In the genomic region with DNA sequence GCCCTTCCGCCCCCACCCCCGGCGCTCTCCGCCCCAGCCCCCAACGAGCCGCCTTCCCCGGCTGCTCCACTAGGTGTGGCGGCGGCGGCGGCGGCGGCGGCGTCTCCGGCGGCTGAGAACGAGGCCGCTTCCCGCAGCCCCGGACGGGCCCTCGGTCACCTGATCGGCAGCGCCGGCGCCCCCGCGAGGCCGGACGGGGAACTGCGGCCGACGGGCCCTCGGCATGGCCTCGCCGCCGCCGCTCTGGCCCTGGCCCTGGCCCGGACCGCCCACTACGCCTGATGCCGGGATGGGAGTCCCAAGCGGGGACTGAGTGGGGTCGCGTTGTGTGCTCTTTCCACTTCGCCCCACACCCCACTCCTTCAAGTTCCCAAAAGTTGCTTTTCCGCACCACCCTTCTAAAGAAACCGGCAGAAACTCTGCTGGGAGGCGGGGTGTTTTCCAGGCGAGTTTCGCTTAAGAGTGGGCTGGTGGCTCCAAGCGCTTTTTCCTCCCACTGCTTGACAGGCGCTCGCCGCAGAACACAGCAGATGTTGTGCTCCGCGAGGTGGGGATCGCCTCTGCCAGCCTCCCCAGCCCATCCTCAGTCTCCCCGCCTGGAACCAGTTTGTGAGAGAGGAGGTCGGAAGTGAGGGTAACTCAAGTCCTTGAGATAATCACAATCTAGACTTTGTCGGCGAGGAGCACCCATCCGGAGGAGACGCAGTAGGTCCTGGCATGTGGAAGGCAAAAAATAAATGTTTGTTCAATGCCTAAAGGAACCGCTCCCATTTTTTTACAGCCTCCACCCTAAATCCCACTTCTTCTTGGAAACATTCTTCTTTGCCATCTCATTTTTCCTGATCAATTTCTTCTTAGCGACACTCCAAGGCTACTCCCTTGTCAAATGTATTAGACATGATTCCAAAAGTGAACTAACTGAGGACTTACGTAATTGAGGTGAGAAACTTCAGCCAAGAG, we compare ENCODE assay signal across 1 cellular context.
TF ChIP-seq lines count a peak whose summit lies in the region.

A gene with protein sequence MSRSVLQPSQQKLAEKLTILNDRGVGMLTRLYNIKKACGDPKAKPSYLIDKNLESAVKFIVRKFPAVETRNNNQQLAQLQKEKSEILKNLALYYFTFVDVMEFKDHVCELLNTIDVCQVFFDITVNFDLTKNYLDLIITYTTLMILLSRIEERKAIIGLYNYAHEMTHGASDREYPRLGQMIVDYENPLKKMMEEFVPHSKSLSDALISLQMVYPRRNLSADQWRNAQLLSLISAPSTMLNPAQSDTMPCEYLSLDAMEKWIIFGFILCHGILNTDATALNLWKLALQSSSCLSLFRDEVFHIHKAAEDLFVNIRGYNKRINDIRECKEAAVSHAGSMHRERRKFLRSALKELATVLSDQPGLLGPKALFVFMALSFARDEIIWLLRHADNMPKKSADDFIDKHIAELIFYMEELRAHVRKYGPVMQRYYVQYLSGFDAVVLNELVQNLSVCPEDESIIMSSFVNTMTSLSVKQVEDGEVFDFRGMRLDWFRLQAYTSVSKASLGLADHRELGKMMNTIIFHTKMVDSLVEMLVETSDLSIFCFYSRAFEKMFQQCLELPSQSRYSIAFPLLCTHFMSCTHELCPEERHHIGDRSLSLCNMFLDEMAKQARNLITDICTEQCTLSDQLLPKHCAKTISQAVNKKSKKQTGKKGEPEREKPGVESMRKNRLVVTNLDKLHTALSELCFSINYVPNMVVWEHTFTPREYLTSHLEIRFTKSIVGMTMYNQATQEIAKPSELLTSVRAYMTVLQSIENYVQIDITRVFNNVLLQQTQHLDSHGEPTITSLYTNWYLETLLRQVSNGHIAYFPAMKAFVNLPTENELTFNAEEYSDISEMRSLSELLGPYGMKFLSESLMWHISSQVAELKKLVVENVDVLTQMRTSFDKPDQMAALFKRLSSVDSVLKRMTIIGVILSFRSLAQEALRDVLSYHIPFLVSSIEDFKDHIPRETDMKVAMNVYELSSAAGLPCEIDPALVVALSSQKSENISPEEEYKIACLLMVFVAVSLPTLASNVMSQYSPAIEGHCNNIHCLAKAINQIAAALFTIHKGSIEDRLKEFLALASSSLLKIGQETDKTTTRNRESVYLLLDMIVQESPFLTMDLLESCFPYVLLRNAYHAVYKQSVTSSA (minus strand): TSS at position 117 of the 960 bp plus-strand sequence. CDS start 358 bp downstream, outside the sequence.

TF ChIP-seq in neural cell, 6 proteins besides CTCF, POLR2A, EP300 and RAD21 (continued from another document):
- TF ChIP-seq, protein P1, sequence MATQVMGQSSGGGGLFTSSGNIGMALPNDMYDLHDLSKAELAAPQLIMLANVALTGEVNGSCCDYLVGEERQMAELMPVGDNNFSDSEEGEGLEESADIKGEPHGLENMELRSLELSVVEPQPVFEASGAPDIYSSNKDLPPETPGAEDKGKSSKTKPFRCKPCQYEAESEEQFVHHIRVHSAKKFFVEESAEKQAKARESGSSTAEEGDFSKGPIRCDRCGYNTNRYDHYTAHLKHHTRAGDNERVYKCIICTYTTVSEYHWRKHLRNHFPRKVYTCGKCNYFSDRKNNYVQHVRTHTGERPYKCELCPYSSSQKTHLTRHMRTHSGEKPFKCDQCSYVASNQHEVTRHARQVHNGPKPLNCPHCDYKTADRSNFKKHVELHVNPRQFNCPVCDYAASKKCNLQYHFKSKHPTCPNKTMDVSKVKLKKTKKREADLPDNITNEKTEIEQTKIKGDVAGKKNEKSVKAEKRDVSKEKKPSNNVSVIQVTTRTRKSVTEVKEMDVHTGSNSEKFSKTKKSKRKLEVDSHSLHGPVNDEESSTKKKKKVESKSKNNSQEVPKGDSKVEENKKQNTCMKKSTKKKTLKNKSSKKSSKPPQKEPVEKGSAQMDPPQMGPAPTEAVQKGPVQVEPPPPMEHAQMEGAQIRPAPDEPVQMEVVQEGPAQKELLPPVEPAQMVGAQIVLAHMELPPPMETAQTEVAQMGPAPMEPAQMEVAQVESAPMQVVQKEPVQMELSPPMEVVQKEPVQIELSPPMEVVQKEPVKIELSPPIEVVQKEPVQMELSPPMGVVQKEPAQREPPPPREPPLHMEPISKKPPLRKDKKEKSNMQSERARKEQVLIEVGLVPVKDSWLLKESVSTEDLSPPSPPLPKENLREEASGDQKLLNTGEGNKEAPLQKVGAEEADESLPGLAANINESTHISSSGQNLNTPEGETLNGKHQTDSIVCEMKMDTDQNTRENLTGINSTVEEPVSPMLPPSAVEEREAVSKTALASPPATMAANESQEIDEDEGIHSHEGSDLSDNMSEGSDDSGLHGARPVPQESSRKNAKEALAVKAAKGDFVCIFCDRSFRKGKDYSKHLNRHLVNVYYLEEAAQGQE (IDR thresholded peaks at IDR 0.05; ENCODE audit: borderline replicate concordance): no peak
